Comparison of ENCODE assay signal across 9 cellular contexts in genomic region chrX:42934020-42934701, GRCh38.
A peak's percentile ranks its signal among the peaks of the same experiment; 100 is the strongest.
DNase-seq lines count a peak whose midpoint lies in the region; ATAC-seq and TF ChIP-seq lines count a peak whose summit lies in the region.
"Had no signal": no experiment of that assay in that cellular context is flagged by ENCODE, and none has a peak within 500 bp of the region (broad histone marks: within the 10 kb centered on the region; RNA-seq: fewer than 3 reads in every experiment).

No MANE protein-coding gene starts in this region.

- TF ChIP-seq CTCF in WERI-Rb-1 (IDR thresholded peaks at IDR 0.05; ENCODE audit: low read depth, low read length) (no peak), foreskin fibroblast (IDR thresholded peaks at IDR 0.05; ENCODE audit: low read depth, low read length) (no peak)

- ATAC-seq in GM18508 (IDR thresholded peaks at IDR 0.05; ENCODE audit: insufficient read depth, unreplicated experiment), result peak; percentile 89
- peak; percentile 96 for ATAC-seq in GM21737 (IDR thresholded peaks at IDR 0.05; ENCODE audit: unreplicated experiment)

- no peaks in the 10 kb centered on the region for H3K36me3 ChIP-seq in effector memory CD4-positive, alpha-beta T cell (ENCODE audit: control insufficient read depth, insufficient read depth, low read length)
- no peaks in the 10 kb centered on the region for H3K36me3 ChIP-seq in WERI-Rb-1

- H3K27me3 ChIP-seq in effector memory CD4-positive, alpha-beta T cell (replicated peaks; ENCODE audit: control insufficient read depth, insufficient read depth, low read length, poor library complexity, severe bottlenecking), result no peaks in the 10 kb centered on the region
- H3K27me3 ChIP-seq in WERI-Rb-1 (ENCODE audit: insufficient read depth, low read depth, severe bottlenecking), result no peaks in the 10 kb centered on the region

- DNase-seq in Kasumi-1 (lab: John Stamatoyannopoulos, UW) (peak; percentile 46 to 50), mesenteric fat pad (ENCODE audit: low spot score) (no peak), WERI-Rb-1 (no peak), foreskin fibroblast (no peak), NCI-H446 treated with DMSO at 0.1 percent for 48 hours (lab: John Stamatoyannopoulos, UW) (no peak)
- DNase-seq in effector memory CD4-positive, alpha-beta T cell, result no peak

- H3K9me3 ChIP-seq in effector memory CD4-positive, alpha-beta T cell (ENCODE audit: control insufficient read depth, low read length), result no peaks in the 10 kb centered on the region
- H3K9me3 ChIP-seq in WERI-Rb-1 (ENCODE audit: severe bottlenecking), result no peaks in the 10 kb centered on the region

- peaks cover 15% of the 10 kb centered on the region for H3K4me1 ChIP-seq in effector memory CD4-positive, alpha-beta T cell (ENCODE audit: control insufficient read depth, insufficient read depth, low read length, poor library complexity, severe bottlenecking)
- H3K4me1 ChIP-seq: parathyroid adenoma had no signal

- peak overlapping the region; percentile 9 for H3K4me3 ChIP-seq in effector memory CD4-positive, alpha-beta T cell (ENCODE audit: insufficient read depth, low read depth, low read length, poor library complexity, severe bottlenecking)
- no peak overlapping the region for H3K4me3 ChIP-seq in WERI-Rb-1 (ENCODE audit: low read depth, low read length)
- H3K4me3 ChIP-seq in foreskin fibroblast (ENCODE audit: low read depth in 1 of 2, low read length in 2 of 2), result no peak overlapping the region

- no peak overlapping the region for H3K27ac ChIP-seq in effector memory CD4-positive, alpha-beta T cell (ENCODE audit: insufficient read depth, low read length, poor library complexity, severe bottlenecking)
- no peak overlapping the region for H3K27ac ChIP-seq in WERI-Rb-1
- H3K27ac ChIP-seq: parathyroid adenoma had no signal

Comparison
In these comparisons a context has a peak if more than half of its experiments do, and no peak if none do; other contexts are left out.
1. DNase-seq: peak in Kasumi-1 (2 of 2); none in effector memory CD4-positive, alpha-beta T cell (0 of 3), mesenteric fat pad (single experiment), WERI-Rb-1 (single experiment), foreskin fibroblast (0 of 2) and NCI-H446 treated with DMSO at 0.1 percent for 48 hours (single experiment).